Comparison of ENCODE assay signal across 8 cellular contexts in genomic region chr1:40710581-40711315, GRCh38. TPM values are rescaled to one million over a fixed set of nuclear protein-coding genes. Genes with fewer than 3 reads are reported as not detected.
DNase-seq lines count a peak whose midpoint lies in the region; ATAC-seq, FAIRE-seq and TF ChIP-seq lines count a peak whose summit lies in the region.

No MANE protein-coding gene starts in this region.

- TF ChIP-seq CTCF in HCT116 (IDR thresholded peaks at IDR 0.05 in 2 of 3, conservative IDR thresholded peaks at IDR 0.05 in 1 of 3; ENCODE audit: borderline replicate concordance in 1 of 3, insufficient read depth in 1 of 3, low read depth in 2 of 3, low read length in 2 of 3): no peak

- peaks cover 27% of the 10 kb centered on the region for H3K36me3 Mint-ChIP-seq in activated naive CD8-positive, alpha-beta T cell treated with anti-CD3 and anti-CD28 coated beads for 36 hours

- peaks cover 88% of the 10 kb centered on the region for H3K79me2 ChIP-seq in HCT116 (ENCODE audit: insufficient read depth, low read length)

- no TSS peak for BruUV-seq in HCT116 (replicated peaks; lab: Mats Ljungman, UMichigan)

- peak overlapping the region; percentile 88 for H3K4me3 Mint-ChIP-seq in activated naive CD8-positive, alpha-beta T cell treated with anti-CD3 and anti-CD28 coated beads for 36 hours

- H3K27me3 Mint-ChIP-seq in activated naive CD8-positive, alpha-beta T cell treated with anti-CD3 and anti-CD28 coated beads for 36 hours: no peaks in the 10 kb centered on the region

- peak overlapping the region; percentile 23 for H3K27ac Mint-ChIP-seq in activated naive CD8-positive, alpha-beta T cell treated with anti-CD3 and anti-CD28 coated beads for 36 hours

- DNase-seq in HCT116 (ENCODE audit: low read depth, low spot score) (no peak), small intestine (peak; percentile 55), DMS153 (lab: John Stamatoyannopoulos, UW) (no peak), NCI-H2227 (lab: John Stamatoyannopoulos, UW; ENCODE audit: unreplicated experiment) (no peak), cerebellum (ENCODE audit: low spot score) (no peak)
- no peak for DNase-seq in activated naive CD8-positive, alpha-beta T cell treated with anti-CD3 and anti-CD28 coated beads for 36 hours

- H3K4me1 ChIP-seq in HCT116 (ENCODE audit: control insufficient read depth in 1 of 2, insufficient read depth in 2 of 2, low read length in 2 of 2) (peaks cover 35 to 51% of the 10 kb centered on the region in 2 experiments), iPS-18a (ENCODE audit: control insufficient read depth, low read depth, low read length) (peaks cover 16% of the 10 kb centered on the region), small intestine (ENCODE audit: control insufficient read depth in 2 of 2, insufficient read depth in 1 of 2, low read depth in 1 of 2, low read length in 1 of 2) (peaks cover 7 to 13% of the 10 kb centered on the region in 2 donors)

- TF ChIP-seq RAD21 in HCT116 (IDR thresholded peaks at IDR 0.05; ENCODE audit: low read depth): no peak

- no peaks in the 10 kb centered on the region for H3K9me3 ChIP-seq in HCT116 (ENCODE audit: control insufficient read depth in 1 of 2, insufficient read depth in 1 of 2, low read depth in 1 of 2, low read length in 2 of 2)
- H3K9me3 ChIP-seq in iPS-18a (ENCODE audit: control insufficient read depth, low read depth, low read length): no peaks in the 10 kb centered on the region
- H3K9me3 ChIP-seq in small intestine (ENCODE audit: control insufficient read depth, low read depth): no peaks in the 10 kb centered on the region

- H3K4me1 Mint-ChIP-seq in activated naive CD8-positive, alpha-beta T cell treated with anti-CD3 and anti-CD28 coated beads for 36 hours: peaks cover 52% of the 10 kb centered on the region

- H2AFZ ChIP-seq in HCT116 (ENCODE audit: low read depth, low read length, poor library complexity, severe bottlenecking): no peak overlapping the region

- ATAC-seq in HCT116 (no peak), GM19467 (IDR thresholded peaks at IDR 0.05; ENCODE audit: unreplicated experiment) (no peak)

- H3K9me2 ChIP-seq in HCT116 (ENCODE audit: insufficient read depth): no peaks in the 10 kb centered on the region

- H3K9me3 Mint-ChIP-seq in activated naive CD8-positive, alpha-beta T cell treated with anti-CD3 and anti-CD28 coated beads for 36 hours: no peaks in the 10 kb centered on the region

- POLR2A ChIA-PET in HCT116 (lab: Charles Lee): no interaction called here

- FAIRE-seq in small intestine (lab: Jason Lieb, UNC): no peak

- RAD21 ChIA-PET in HCT116 (lab: Charles Lee; ENCODE audit: low non-redundant PET in 1 of 2, low total read pairs in 2 of 2, uncharacterized antibody in 2 of 2, unreplicated experiment in 2 of 2): no interaction called here

- H3K4me2 ChIP-seq in HCT116 (ENCODE audit: low read length): peak overlapping the region; percentile 75

- no peaks in the 10 kb centered on the region for H4K20me1 ChIP-seq in HCT116 (ENCODE audit: insufficient read depth)

- H3K27ac ChIP-seq in HCT116 (ENCODE audit: low read depth, low read length) (peak overlapping the region; percentile 81; the same call in 1 of the 2 replicates), iPS-18a (ENCODE audit: low read length) (no peak overlapping the region), small intestine (ENCODE audit: low read depth in 1 of 2, low read length in 1 of 2) (peak overlapping the region; percentile 32 to 36)

- H3K4me3 ChIP-seq in HCT116 (replicated peaks in 1 of 2; ENCODE audit: low read depth in 1 of 2, low read length in 2 of 2) (peak overlapping the region in 1 of 2 experiments; percentile 4; a peak in 1 of 4 replicates), iPS-18a (ENCODE audit: low read length) (peak overlapping the region; percentile 93), small intestine (ENCODE audit: low read depth in 1 of 2, low read length in 2 of 2) (peak overlapping the region in 1 of 2 donors; percentile 45)

- WGBS in small intestine, 3 donors: 12 to 22% (median 21%) methylated on average over 7 of the region's 7 CpGs

- H3K27me3 ChIP-seq in HCT116 (ENCODE audit: insufficient read depth, low read length): no peaks in the 10 kb centered on the region
- no peaks in the 10 kb centered on the region for H3K27me3 ChIP-seq in iPS-18a (ENCODE audit: control insufficient read depth, insufficient read depth, low read length)
- no peaks in the 10 kb centered on the region for H3K27me3 ChIP-seq in small intestine (ENCODE audit: control insufficient read depth in 2 of 2, insufficient read depth in 2 of 2, low read length in 2 of 2)

- H3K36me3 ChIP-seq in HCT116 (ENCODE audit: control insufficient read depth in 1 of 2, insufficient read depth in 2 of 2, low read length in 2 of 2): no peaks in the 10 kb centered on the region
- peaks cover 13% of the 10 kb centered on the region for H3K36me3 ChIP-seq in iPS-18a (ENCODE audit: control insufficient read depth, low read depth, low read length)
- no peaks in the 10 kb centered on the region for H3K36me3 ChIP-seq in small intestine (ENCODE audit: control insufficient read depth in 2 of 2, insufficient read depth in 2 of 2, low read length in 2 of 2)

- CTCF ChIA-PET in HCT116 (lab: Charles Lee): no interaction called here

- intact Hi-C loops in HCT116 (cut with micrococcal nuclease): no loop called here

- no peak for TF ChIP-seq POLR2A in HCT116 (IDR thresholded peaks at IDR 0.05; ENCODE audit: borderline replicate concordance, extremely low read depth, insufficient read depth, insufficient read length)

- peak overlapping the region; percentile 17 for H3K9ac ChIP-seq in HCT116 (ENCODE audit: low read length)
- peak overlapping the region; percentile 93 for H3K9ac ChIP-seq in iPS-18a (ENCODE audit: low read length)

TF ChIP-seq in HCT116, 20 proteins besides CTCF, POLR2A, EP300 and RAD21:
- TF ChIP-seq SP1 (IDR thresholded peaks at IDR 0.05; ENCODE audit: low read depth): no peak

RNA-seq across cellular contexts. Expression of gene NFYC, which starts 19.2 kb away (rescaled TPM):
- 63.3 TPM for total RNA-seq in HCT116 (2021; ENCODE audit: unreplicated experiment)
- 70.5 and 71.3 TPM in 2 replicates for polyA plus RNA-seq in HCT116 (2012)
- total RNA-seq in activated naive CD8-positive, alpha-beta T cell treated with anti-CD3 and anti-CD28 coated beads for 36 hours: 10 to 100 TPM; 58.2 to 59.0 TPM
- polyA plus RNA-seq in small intestine: 10 to 100 TPM; 35.7 to 49.2 (median 35.9) TPM
- total RNA-seq in cerebellum: 41.5 TPM

RNA-seq across cellular contexts. Expression of gene RIMS3, which starts 45.3 kb away (rescaled TPM):
- total RNA-seq in HCT116 (2021; ENCODE audit: unreplicated experiment) (9.0 TPM), cerebellum (28.9 TPM)
- 3.8 and 4.0 TPM in 2 replicates for polyA plus RNA-seq in HCT116 (2012)
- 1 to 10 TPM; 1.1 to 1.9 TPM for total RNA-seq in activated naive CD8-positive, alpha-beta T cell treated with anti-CD3 and anti-CD28 coated beads for 36 hours
- 1 to 10 TPM in 1 of 3 donors, under 1 TPM in 1, not detected in 1; under 0.01 to 3.4 TPM for polyA plus RNA-seq in small intestine
